1 cellular context compared by ENCODE assay signal in genomic region chr19:46716672-46717033, GRCh38.
TF ChIP-seq lines count a peak whose summit lies in the region.

No MANE protein-coding gene starts in this region.

TF ChIP-seq in K562, 482 proteins besides CTCF, POLR2A, EP300 and RAD21 (continued from another document):
- TF ChIP-seq CTCFL (IDR thresholded peaks at IDR 0.05; ENCODE audit: borderline replicate concordance, insufficient read depth, low read depth, low read length, poor library complexity, severe bottlenecking), result no peak
- no peak for TF ChIP-seq TCF7L2 (IDR thresholded peaks at IDR 0.05; ENCODE audit: low read depth, low read length)
- TF ChIP-seq CC2D1A (IDR thresholded peaks at IDR 0.05), result peak; percentile 91; the same call in 1 of the 2 replicates
